Comparison of ENCODE assay signal across 1 cellular context in the genomic region with DNA sequence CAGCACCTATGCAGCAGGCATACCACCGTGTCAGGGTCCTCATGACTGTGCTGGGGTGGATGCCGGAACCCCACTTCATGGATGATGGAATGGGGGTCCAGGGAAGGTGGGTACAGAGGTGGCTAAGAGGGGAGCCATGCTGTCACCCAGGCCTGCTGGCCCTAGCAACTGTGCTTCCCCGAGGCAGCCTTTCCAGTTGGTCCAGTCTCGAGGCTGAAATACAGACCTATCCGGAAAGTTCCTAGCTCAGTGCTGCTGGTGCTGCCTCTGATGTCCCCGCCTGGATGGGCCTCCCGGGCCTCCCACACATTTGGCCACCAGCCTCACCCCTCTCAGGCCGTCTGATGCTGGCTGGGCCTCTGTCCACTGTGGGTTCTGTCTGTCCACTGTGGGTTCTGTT.
TF ChIP-seq lines count a peak whose summit lies in the region.

No MANE protein-coding gene starts in this region.

TF ChIP-seq in HepG2, 621 proteins besides CTCF, POLR2A, EP300 and RAD21:
- TF ChIP-seq, protein P1, sequence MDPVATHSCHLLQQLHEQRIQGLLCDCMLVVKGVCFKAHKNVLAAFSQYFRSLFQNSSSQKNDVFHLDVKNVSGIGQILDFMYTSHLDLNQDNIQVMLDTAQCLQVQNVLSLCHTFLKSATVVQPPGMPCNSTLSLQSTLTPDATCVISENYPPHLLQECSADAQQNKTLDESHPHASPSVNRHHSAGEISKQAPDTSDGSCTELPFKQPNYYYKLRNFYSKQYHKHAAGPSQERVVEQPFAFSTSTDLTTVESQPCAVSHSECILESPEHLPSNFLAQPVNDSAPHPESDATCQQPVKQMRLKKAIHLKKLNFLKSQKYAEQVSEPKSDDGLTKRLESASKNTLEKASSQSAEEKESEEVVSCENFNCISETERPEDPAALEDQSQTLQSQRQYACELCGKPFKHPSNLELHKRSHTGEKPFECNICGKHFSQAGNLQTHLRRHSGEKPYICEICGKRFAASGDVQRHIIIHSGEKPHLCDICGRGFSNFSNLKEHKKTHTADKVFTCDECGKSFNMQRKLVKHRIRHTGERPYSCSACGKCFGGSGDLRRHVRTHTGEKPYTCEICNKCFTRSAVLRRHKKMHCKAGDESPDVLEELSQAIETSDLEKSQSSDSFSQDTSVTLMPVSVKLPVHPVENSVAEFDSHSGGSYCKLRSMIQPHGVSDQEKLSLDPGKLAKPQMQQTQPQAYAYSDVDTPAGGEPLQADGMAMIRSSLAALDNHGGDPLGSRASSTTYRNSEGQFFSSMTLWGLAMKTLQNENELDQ (CRISPR knock-in tag; IDR thresholded peaks at IDR 0.05; ENCODE audit: borderline replicate concordance): no peak
- peak; percentile 29 for TF ChIP-seq AGO2 (optimal IDR thresholded peaks at IDR 0.05; ENCODE audit: low read depth, low read length)
